ENCODE assay signal across 23 cellular contexts in genomic region chr13:28739376-28739775, GRCh38. TPM values are rescaled to one million over a fixed set of nuclear protein-coding genes. Genes with fewer than 3 reads are reported as not detected.
DNase-seq lines count a peak whose midpoint lies in the region; TF ChIP-seq lines count a peak whose summit lies in the region.
"Had no signal": no experiment of that assay in that cellular context is flagged by ENCODE, and none has a peak within 500 bp of the region (broad histone marks: within the 10 kb centered on the region; RNA-seq: fewer than 3 reads in every experiment).

No MANE protein-coding gene starts in this region.

- H3K4me1 Mint-ChIP-seq in dendritic cell treated with granulocyte-macrophage colony-stimulating factor and Interleukin-4, amounts not matched to agents 40 ng/mL and 50 ng/mL, for 4 days (ENCODE audit: low read depth) = peaks cover 43% of the 10 kb centered on the region
- H3K4me1 Mint-ChIP-seq: B cell had no signal

- no peaks in the 10 kb centered on the region for H3K36me3 Mint-ChIP-seq in dendritic cell treated with granulocyte-macrophage colony-stimulating factor and Interleukin-4, amounts not matched to agents 40 ng/mL and 50 ng/mL, for 4 days (ENCODE audit: low read depth)
- H3K36me3 Mint-ChIP-seq: CD8-positive, alpha-beta T cell had no signal

- peak; percentile 9 for DNase-seq in right atrium auricular region (ENCODE audit: low spot score)
- no peak for DNase-seq in left ventricle myocardium inferior
- no peak for DNase-seq in Kasumi-1 (lab: John Stamatoyannopoulos, UW)
- DNase-seq in NCI-H82 (lab: John Stamatoyannopoulos, UW) = no peak
- DNase-seq: AML-193; CD4-positive, alpha-beta T cell; CD8-positive, alpha-beta T cell; COR-L47; DMS 273 treated with DMSO at 0.1 percent for 48 hours; DMS153; DMS53; DMS79; DND-41; EL; GDM1 had no signal

- H3K4me3 ChIP-seq in right atrium auricular region (no peak overlapping the region), left ventricle myocardium inferior (no peak overlapping the region)
- H3K4me3 ChIP-seq: A549; BLaER1 treated with 17β-estradiol and CSF1 and Interleukin-3, amounts not matched to agents 10 nM and 100 nM; GM12878 had no signal

- no peaks in the 10 kb centered on the region for H3K27me3 Mint-ChIP-seq in dendritic cell treated with granulocyte-macrophage colony-stimulating factor and Interleukin-4, amounts not matched to agents 40 ng/mL and 50 ng/mL, for 4 days
- H3K27me3 Mint-ChIP-seq: B cell had no signal

- no peaks in the 10 kb centered on the region for H3K4me1 ChIP-seq in right atrium auricular region
- H3K4me1 ChIP-seq in left ventricle myocardium inferior = no peaks in the 10 kb centered on the region

- H3K36me3 ChIP-seq in right atrium auricular region (no peaks in the 10 kb centered on the region), left ventricle myocardium inferior (no peaks in the 10 kb centered on the region)
- H3K36me3 ChIP-seq: BLaER1 treated with 17β-estradiol and CSF1 and Interleukin-3, amounts not matched to agents 10 nM and 100 nM had no signal

- TF ChIP-seq CTCF in right atrium auricular region (IDR thresholded peaks at IDR 0.05) (no peak), left ventricle myocardium inferior (IDR thresholded peaks at IDR 0.05; ENCODE audit: borderline replicate concordance) (no peak)

- H3K27me3 ChIP-seq in right atrium auricular region = no peaks in the 10 kb centered on the region
- no peaks in the 10 kb centered on the region for H3K27me3 ChIP-seq in left ventricle myocardium inferior (ENCODE audit: low read depth)
- H3K27me3 ChIP-seq: BLaER1 treated with 17β-estradiol and CSF1 and Interleukin-3, amounts not matched to agents 10 nM and 100 nM had no signal

- H3K9me3 ChIP-seq in right atrium auricular region (no peaks in the 10 kb centered on the region), left ventricle myocardium inferior (replicated peaks) (no peaks in the 10 kb centered on the region)
- H3K9me3 ChIP-seq: A549 had no signal

- peak overlapping the region; percentile 94 for H3K27ac Mint-ChIP-seq in dendritic cell treated with granulocyte-macrophage colony-stimulating factor and Interleukin-4, amounts not matched to agents 40 ng/mL and 50 ng/mL, for 4 days
- H3K27ac Mint-ChIP-seq: B cell; CD4-positive, alpha-beta T cell; CD8-positive, alpha-beta T cell had no signal

- H3K4me3 Mint-ChIP-seq in dendritic cell treated with granulocyte-macrophage colony-stimulating factor and Interleukin-4, amounts not matched to agents 40 ng/mL and 50 ng/mL, for 4 days = no peak overlapping the region
- H3K4me3 Mint-ChIP-seq: B cell; CD4-positive, alpha-beta T cell; CD8-positive, alpha-beta T cell had no signal

- intact Hi-C loops in left ventricle myocardium inferior (cut with micrococcal nuclease) = no loop called here
- intact Hi-C loops in dendritic cell treated with granulocyte-macrophage colony-stimulating factor and Interleukin-4, amounts not matched to agents 40 ng/mL and 50 ng/mL, for 4 days (cut with micrococcal nuclease) = loop anchor here (10.0 kb wide), 1 partner anchor 55 kb away; no protein-coding TSS in a partner anchor

- H3K27ac ChIP-seq in right atrium auricular region (no peak overlapping the region), left ventricle myocardium inferior (replicated peaks) (no peak overlapping the region)
- H3K27ac ChIP-seq: 22Rv1; A549; BLaER1 treated with 17β-estradiol and CSF1 and Interleukin-3, amounts not matched to agents 10 nM and 100 nM; C4-2B had no signal

- H3K9me3 Mint-ChIP-seq in dendritic cell treated with granulocyte-macrophage colony-stimulating factor and Interleukin-4, amounts not matched to agents 40 ng/mL and 50 ng/mL, for 4 days = no peaks in the 10 kb centered on the region
- H3K9me3 Mint-ChIP-seq: CD4-positive, alpha-beta T cell; CD8-positive, alpha-beta T cell had no signal

RNA-seq across cellular contexts. Expression of gene SLC46A3, which starts 20.6 kb away (rescaled TPM):
- 10 to 100 TPM; 13.5 to 24.1 TPM for total RNA-seq in right atrium auricular region
- 16.7 TPM for total RNA-seq in left ventricle myocardium inferior
- total RNA-seq: G401 had no signal
